Comparison of ENCODE assay signal across 8 cellular contexts in the genomic region with DNA sequence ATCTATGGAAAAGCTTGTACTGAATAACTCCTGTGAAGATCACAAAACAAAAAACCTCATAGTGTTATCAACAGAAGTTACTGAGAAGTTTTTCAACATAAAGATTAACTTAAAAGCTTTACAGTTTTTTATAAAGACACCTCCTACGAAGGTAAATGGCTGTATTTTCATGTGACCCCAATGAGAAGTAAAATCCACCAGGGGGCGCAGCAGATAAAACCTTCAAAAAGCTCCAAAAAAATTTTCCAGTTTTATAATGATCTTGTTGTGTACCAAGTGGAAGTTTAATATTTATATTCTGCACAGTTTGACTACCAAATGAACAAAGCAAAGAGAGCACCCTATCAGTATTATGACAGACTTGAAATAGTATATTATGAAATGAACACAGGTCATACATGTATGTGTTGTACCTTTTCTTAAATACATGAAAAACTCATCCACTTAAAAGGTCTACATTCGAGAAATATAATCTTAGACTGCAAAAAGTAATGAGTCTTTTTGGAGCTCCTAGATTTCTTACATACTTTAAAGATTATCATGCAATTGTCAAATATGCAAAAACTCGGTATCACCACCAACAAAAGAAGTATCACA. TPM values are rescaled to one million over a fixed set of nuclear protein-coding genes. Genes with fewer than 3 reads are reported as not detected.
DNase-seq lines count a peak whose midpoint lies in the region; ATAC-seq and TF ChIP-seq lines count a peak whose summit lies in the region.

No MANE protein-coding gene starts in this region.

- peaks cover 5% of the 10 kb centered on the region for H3K36me3 Mint-ChIP-seq in mesothelial cell of epicardium

- H3K9me3 Mint-ChIP-seq in mesothelial cell of epicardium: no peaks in the 10 kb centered on the region

- peak overlapping the region; percentile 59 for H3K27ac Mint-ChIP-seq in mesothelial cell of epicardium

- ATAC-seq in GM21367 (IDR thresholded peaks at IDR 0.05; ENCODE audit: unreplicated experiment) (no peak), HG02870 (IDR thresholded peaks at IDR 0.05; ENCODE audit: unreplicated experiment) (no peak)

- no peaks in the 10 kb centered on the region for H3K27me3 Mint-ChIP-seq in mesothelial cell of epicardium (ENCODE audit: low read depth)

- no peak overlapping the region for H3K4me3 Mint-ChIP-seq in mesothelial cell of epicardium

- TF ChIP-seq CTCF in GM12873 (IDR thresholded peaks at IDR 0.05; ENCODE audit: insufficient read depth, low read depth, low read length, missing control alignments) (peak; percentile 57), mesothelial cell of epicardium (IDR thresholded peaks at IDR 0.05; ENCODE audit: unreplicated experiment) (peak; percentile 70)

- peaks cover 46% of the 10 kb centered on the region for H3K4me1 Mint-ChIP-seq in mesothelial cell of epicardium

- peak; percentile 11 for DNase-seq in A172 (ENCODE audit: low spot score)
- DNase-seq in RPMI8226: peak; percentile 48
- DNase-seq in cerebellum (ENCODE audit: low spot score): peak; percentile 27
- no peak for DNase-seq in mesothelial cell of epicardium (ENCODE audit: low spot score in 2 of 2, unreplicated experiment in 2 of 2)
- DNase-seq in NCI-H2029 (lab: John Stamatoyannopoulos, UW): no peak

RNA-seq across cellular contexts. Expression of a gene that starts 38.5 kb away (rescaled TPM):
- total RNA-seq in A172 (2014; rRNA removed; shearing (Covaris generic)): 63.1 and 64.0 TPM in 2 replicates
- 8.4 TPM for total RNA-seq in cerebellum
- total RNA-seq in mesothelial cell of epicardium: 14.0 to 15.2 TPM (median 14.2 TPM) in 3 replicates

RNA-seq across cellular contexts. Expression of a gene that starts 56.1 kb away (rescaled TPM):
- 18.0 and 24.5 TPM in 2 replicates for total RNA-seq in A172 (2014; rRNA removed; shearing (Covaris generic))
- total RNA-seq in cerebellum (49.3 TPM), mesothelial cell of epicardium (58.2 to 64.6 TPM (median 62.8 TPM) in 3 replicates)

Comparison
In these comparisons a context has a peak if more than half of its experiments do, and no peak if none do; other contexts are left out.
1. DNase-seq: peak in A172 (single experiment), RPMI8226 (single experiment) and cerebellum (single experiment); none in mesothelial cell of epicardium (0 of 2) and NCI-H2029 (single experiment).